1 cellular context compared by ENCODE assay signal in genomic region chr15:39642011-39642640, GRCh38.
TF ChIP-seq lines count a peak whose summit lies in the region.

No MANE protein-coding gene starts in this region.

TF ChIP-seq in WTC11, 78 proteins besides CTCF, POLR2A, EP300 and RAD21 (continued from another document):
- TF ChIP-seq, protein P1, sequence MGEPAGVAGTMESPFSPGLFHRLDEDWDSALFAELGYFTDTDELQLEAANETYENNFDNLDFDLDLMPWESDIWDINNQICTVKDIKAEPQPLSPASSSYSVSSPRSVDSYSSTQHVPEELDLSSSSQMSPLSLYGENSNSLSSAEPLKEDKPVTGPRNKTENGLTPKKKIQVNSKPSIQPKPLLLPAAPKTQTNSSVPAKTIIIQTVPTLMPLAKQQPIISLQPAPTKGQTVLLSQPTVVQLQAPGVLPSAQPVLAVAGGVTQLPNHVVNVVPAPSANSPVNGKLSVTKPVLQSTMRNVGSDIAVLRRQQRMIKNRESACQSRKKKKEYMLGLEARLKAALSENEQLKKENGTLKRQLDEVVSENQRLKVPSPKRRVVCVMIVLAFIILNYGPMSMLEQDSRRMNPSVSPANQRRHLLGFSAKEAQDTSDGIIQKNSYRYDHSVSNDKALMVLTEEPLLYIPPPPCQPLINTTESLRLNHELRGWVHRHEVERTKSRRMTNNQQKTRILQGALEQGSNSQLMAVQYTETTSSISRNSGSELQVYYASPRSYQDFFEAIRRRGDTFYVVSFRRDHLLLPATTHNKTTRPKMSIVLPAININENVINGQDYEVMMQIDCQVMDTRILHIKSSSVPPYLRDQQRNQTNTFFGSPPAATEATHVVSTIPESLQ (CRISPR knock-in tag; IDR thresholded peaks at IDR 0.05), result no peak
- TF ChIP-seq ZBTB21 (CRISPR knock-in tag; IDR thresholded peaks at IDR 0.05; ENCODE audit: borderline replicate concordance) (no peak), SMAD4 (CRISPR knock-in tag; IDR thresholded peaks at IDR 0.05) (no peak), IRF2 (CRISPR knock-in tag; IDR thresholded peaks at IDR 0.05; ENCODE audit: borderline replicate concordance, low read depth) (no peak), GTF2I (CRISPR knock-in tag; conservative IDR thresholded peaks at IDR 0.05) (no peak)
- TF ChIP-seq, protein P2, sequence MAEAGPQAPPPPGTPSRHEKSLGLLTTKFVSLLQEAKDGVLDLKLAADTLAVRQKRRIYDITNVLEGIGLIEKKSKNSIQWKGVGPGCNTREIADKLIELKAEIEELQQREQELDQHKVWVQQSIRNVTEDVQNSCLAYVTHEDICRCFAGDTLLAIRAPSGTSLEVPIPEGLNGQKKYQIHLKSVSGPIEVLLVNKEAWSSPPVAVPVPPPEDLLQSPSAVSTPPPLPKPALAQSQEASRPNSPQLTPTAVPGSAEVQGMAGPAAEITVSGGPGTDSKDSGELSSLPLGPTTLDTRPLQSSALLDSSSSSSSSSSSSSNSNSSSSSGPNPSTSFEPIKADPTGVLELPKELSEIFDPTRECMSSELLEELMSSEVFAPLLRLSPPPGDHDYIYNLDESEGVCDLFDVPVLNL (CRISPR knock-in tag; IDR thresholded peaks at IDR 0.05; ENCODE audit: borderline replicate concordance, low read depth), result no peak
